In genomic region chr6:95240514-95240913, GRCh38 we compare ENCODE assay signal across 26 cellular contexts.
"Had no signal": no experiment of that assay in that cellular context is flagged by ENCODE, and none has a peak within 500 bp of the region (broad histone marks: within the 10 kb centered on the region; RNA-seq: fewer than 3 reads in every experiment).

No MANE protein-coding gene starts in this region.

- H3K36me3 ChIP-seq: breast epithelium, gastrocnemius medialis, heart left ventricle, neutrophil, ovary, prostate gland had no signal

- H3K27me3 ChIP-seq: breast epithelium, gastrocnemius medialis, neutrophil, ovary had no signal

- H3K36me3 Mint-ChIP-seq: activated naive CD8-positive, alpha-beta T cell; memory B cell; stimulated activated naive B cell treated with anti-CD40 and anti-IgM and Interleukin-4, amounts not matched to agents 10 μg/mL and 1 μg/mL and 100 μg/mL, for 72 hours had no signal

- H3K4me1 Mint-ChIP-seq: activated B cell treated with CpG ODN at 0.5 μM for 24 hours; activated CD4-positive, alpha-beta T cell treated with anti-CD3 and anti-CD28 coated beads for 36 hours; central memory CD8-positive, alpha-beta T cell; memory B cell; nephron; stimulated activated naive B cell treated with anti-CD40 and anti-IgM and Interleukin-4, amounts not matched to agents 10 μg/mL and 1 μg/mL and 100 μg/mL, for 72 hours had no signal

- H3K4me1 ChIP-seq: breast epithelium, gastrocnemius medialis, heart left ventricle, prostate gland had no signal

- H3K27me3 Mint-ChIP-seq: activated B cell treated with CpG ODN at 0.5 μM for 24 hours; activated CD4-positive, alpha-beta T cell treated with anti-CD3 and anti-CD28 coated beads for 36 hours; central memory CD8-positive, alpha-beta T cell; memory B cell; stimulated activated naive B cell treated with anti-CD40 and anti-IgM and Interleukin-4, amounts not matched to agents 10 μg/mL and 1 μg/mL and 100 μg/mL, for 72 hours had no signal

- H3K4me3 Mint-ChIP-seq: activated B cell treated with CpG ODN at 0.5 μM for 24 hours; activated CD4-positive, alpha-beta T cell treated with anti-CD3 and anti-CD28 coated beads for 36 hours; activated naive CD8-positive, alpha-beta T cell; activated T-cell treated with anti-CD3 and anti-CD28 coated beads, Interleukin-2, amount 50 U/mL, for 4 hours; central memory CD8-positive, alpha-beta T cell; memory B cell; nephron; stimulated activated naive B cell treated with anti-CD40 and anti-IgM and Interleukin-4, amounts not matched to agents 10 μg/mL and 1 μg/mL and 100 μg/mL, for 72 hours had no signal

- H3K27ac Mint-ChIP-seq: activated B cell treated with CpG ODN at 0.5 μM for 24 hours; activated CD4-positive, alpha-beta T cell treated with anti-CD3 and anti-CD28 coated beads for 36 hours; activated naive CD8-positive, alpha-beta T cell; activated T-helper 2 cell treated with anti-CD3 and anti-CD28 coated beads, Interferon-gamma antibody, Interleukin-2, Interleukin-4, amounts not matched to agents 10 μg/mL and 5 μg/mL and 100 μg/mL, durations not matched to agents 14 hours and 24 hours and 36 hours; memory B cell; nephron; stimulated activated naive B cell treated with anti-CD40 and anti-IgM and Interleukin-4, amounts not matched to agents 10 μg/mL and 1 μg/mL and 100 μg/mL, for 72 hours had no signal

- H3K9me3 Mint-ChIP-seq: activated B cell treated with CpG ODN at 0.5 μM for 24 hours; activated T-cell treated with anti-CD3 and anti-CD28 coated beads, Interleukin-2, amount 50 U/mL, for 4 hours; activated T-helper 2 cell treated with anti-CD3 and anti-CD28 coated beads, Interferon-gamma antibody, Interleukin-2, Interleukin-4, amounts not matched to agents 10 μg/mL and 5 μg/mL and 100 μg/mL, durations not matched to agents 14 hours and 24 hours and 36 hours; central memory CD8-positive, alpha-beta T cell; memory B cell; nephron; stimulated activated naive B cell treated with anti-CD40 and anti-IgM and Interleukin-4, amounts not matched to agents 10 μg/mL and 1 μg/mL and 100 μg/mL, for 72 hours had no signal

- H3K4me3 ChIP-seq: breast epithelium, gastrocnemius medialis, heart left ventricle, ovary, prostate gland had no signal

- DNase-seq: activated B cell treated with CpG ODN at 0.5 μM for 24 hours; activated CD4-positive, alpha-beta T cell treated with anti-CD3 and anti-CD28 coated beads for 36 hours; activated CD4-positive, alpha-beta T cell treated with anti-CD3 and anti-CD28 coated beads, Interleukin-2, amount 50 U/mL, for 4 hours; activated CD8-positive, alpha-beta memory T cell treated with anti-CD3 and anti-CD28 coated beads for 24 hours; activated CD8-positive, alpha-beta memory T cell treated with anti-CD3 and anti-CD28 coated beads, Interleukin-2, amount 50 U/mL, for 4 hours; activated naive CD4-positive, alpha-beta T cell; activated T-cell treated with anti-CD3 and anti-CD28 coated beads, Interleukin-2, amount 50 U/mL, for 4 hours; effector memory CD4-positive, alpha-beta T cell; gastrocnemius medialis; heart left ventricle; islet precursor cell; left cardiac atrium; ovary; stimulated activated CD4-positive, alpha-beta T cell treated with anti-CD3 and anti-CD28 coated beads, Interleukin-2, amount 100 ng/mL, for 48 hours; stimulated activated CD8-positive, alpha-beta memory T cell treated with anti-CD3 and anti-CD28 coated beads, Interleukin-4, amount 100 ng/mL, for 48 hours; stimulated activated naive B cell treated with anti-CD40 and anti-IgM and Interleukin-4, amounts not matched to agents 10 μg/mL and 1 μg/mL and 100 μg/mL, for 72 hours; trophoblast cell had no signal

- H3K9me3 ChIP-seq: breast epithelium, gastrocnemius medialis, heart left ventricle, neutrophil, ovary, prostate gland had no signal

- H3K27ac ChIP-seq: breast epithelium, gastrocnemius medialis, heart left ventricle, neutrophil, ovary, prostate gland had no signal

- ATAC-seq: activated CD4-positive, alpha-beta T cell treated with anti-CD3 and anti-CD28 coated beads for 36 hours; activated T-cell treated with anti-CD3 and anti-CD28 coated beads, Interleukin-2, amount 50 U/mL, for 4 hours; esophagus mucosa; gastrocnemius medialis; heart left ventricle; left cardiac atrium; stimulated activated naive B cell treated with anti-CD40 and anti-IgM and Interleukin-4, amounts not matched to agents 10 μg/mL and 1 μg/mL and 100 μg/mL, for 72 hours had no signal
